17 cellular contexts compared by ENCODE assay signal in genomic region chr6:115545410-115545986, GRCh38.
DNase-seq lines count a peak whose midpoint lies in the region; ATAC-seq and TF ChIP-seq lines count a peak whose summit lies in the region.
"Had no signal": no experiment of that assay in that cellular context is flagged by ENCODE, and none has a peak within 500 bp of the region (broad histone marks: within the 10 kb centered on the region; RNA-seq: fewer than 3 reads in every experiment).

No MANE protein-coding gene starts in this region.

- no peak overlapping the region for H3K27ac ChIP-seq in gastroesophageal sphincter
- H3K27ac ChIP-seq in osteoblast (ENCODE audit: low read depth, low read length): no peak overlapping the region
- H3K27ac ChIP-seq in naive thymus-derived CD4-positive, alpha-beta T cell (ENCODE audit: low read depth, low read length): no peak overlapping the region
- H3K27ac ChIP-seq: KMS-11, ovary, SJSA1 had no signal

- H4K20me1 ChIP-seq in osteoblast (ENCODE audit: insufficient read depth, low read length): no peaks in the 10 kb centered on the region

- H3K4me1 Mint-ChIP-seq in naive thymus-derived CD4-positive, alpha-beta T cell: no peaks in the 10 kb centered on the region

- no peak for TF ChIP-seq EP300 in gastroesophageal sphincter (IDR thresholded peaks at IDR 0.05)

- TF ChIP-seq CTCF in GM12865 (IDR thresholded peaks at IDR 0.05; ENCODE audit: insufficient read depth, low read depth, low read length, missing control alignments): no peak
- no peak for TF ChIP-seq CTCF in gastroesophageal sphincter (IDR thresholded peaks at IDR 0.05)
- TF ChIP-seq CTCF in osteoblast (IDR thresholded peaks at IDR 0.05; ENCODE audit: extremely low read depth, low read depth, low read length): no peak

- peak; percentile 28 for ATAC-seq in gastroesophageal sphincter
- ATAC-seq in naive thymus-derived CD4-positive, alpha-beta T cell: no peak
- no peak for ATAC-seq in HG02938 (IDR thresholded peaks at IDR 0.05; ENCODE audit: unreplicated experiment)
- ATAC-seq: CD8-positive, alpha-beta T cell had no signal

- intact Hi-C loops in naive thymus-derived CD4-positive, alpha-beta T cell (cut with micrococcal nuclease): no loop called here

- peak; percentile 9 for DNase-seq in GM12865 (ENCODE audit: low read depth)
- DNase-seq in NCI-H748 (lab: John Stamatoyannopoulos, UW; ENCODE audit: unreplicated experiment): peak; percentile 63
- DNase-seq in osteoblast (ENCODE audit: insufficient read length, low spot score, missing footprints): peak; percentile 36
- no peak for DNase-seq in DMS 273 treated with DMSO at 0.1 percent for 48 hours (lab: John Stamatoyannopoulos, UW)
- no peak for DNase-seq in naive thymus-derived CD4-positive, alpha-beta T cell
- DNase-seq in NCI-H510A (lab: John Stamatoyannopoulos, UW): no peak
- DNase-seq: activated CD4-positive, alpha-beta T cell treated with anti-CD3 and anti-CD28 coated beads for 4 hours; activated gamma-delta T cell treated with Interleukin-2 at 50 U/mL for 16 hours; CD8-positive, alpha-beta T cell; ovary; stimulated activated CD4-positive, alpha-beta T cell treated with anti-CD3 and anti-CD28 coated beads, Interleukin-2, amount 100 ng/mL, for 24 hours; stimulated activated naive CD4-positive, alpha-beta T cell treated with Interleukin-2 at 50 U/mL for 16 hours had no signal

- no CpG with 5 or more reads among the region's 9 CpGs for WGBS in gastroesophageal sphincter (ENCODE audit: low coverage in 1 of 2), 2 donors

- POLR2A ChIA-PET in naive thymus-derived CD4-positive, alpha-beta T cell (lab: Charles Lee): no interaction called here

- H3K27me3 Mint-ChIP-seq in naive thymus-derived CD4-positive, alpha-beta T cell: no peaks in the 10 kb centered on the region

- H3K27ac Mint-ChIP-seq in naive thymus-derived CD4-positive, alpha-beta T cell: no peak overlapping the region
- H3K27ac Mint-ChIP-seq: CD8-positive, alpha-beta T cell had no signal

- H3K4me1 ChIP-seq in gastroesophageal sphincter (no peaks in the 10 kb centered on the region), osteoblast (ENCODE audit: insufficient read depth, low read length) (no peaks in the 10 kb centered on the region)
- H3K4me1 ChIP-seq in naive thymus-derived CD4-positive, alpha-beta T cell (ENCODE audit: control insufficient read depth in 2 of 2, insufficient read depth in 2 of 2, low read length in 2 of 2): no peaks in the 10 kb centered on the region
- H3K4me1 ChIP-seq: HAP-1, SJSA1 had no signal

- H3K27me3 ChIP-seq in gastroesophageal sphincter (no peaks in the 10 kb centered on the region), osteoblast (ENCODE audit: insufficient read depth, low read length) (no peaks in the 10 kb centered on the region)
- no peaks in the 10 kb centered on the region for H3K27me3 ChIP-seq in naive thymus-derived CD4-positive, alpha-beta T cell (ENCODE audit: control insufficient read depth in 2 of 2, insufficient read depth in 2 of 2, low read length in 2 of 2)
- H3K27me3 ChIP-seq: ovary, SJSA1 had no signal

- TF ChIP-seq POLR2A in gastroesophageal sphincter (IDR thresholded peaks at IDR 0.05): no peak

- H2AFZ ChIP-seq in osteoblast (ENCODE audit: low read length): no peak overlapping the region

- H3K36me3 ChIP-seq in gastroesophageal sphincter (no peaks in the 10 kb centered on the region), osteoblast (ENCODE audit: insufficient read depth, low read length) (no peaks in the 10 kb centered on the region)
- no peaks in the 10 kb centered on the region for H3K36me3 ChIP-seq in naive thymus-derived CD4-positive, alpha-beta T cell (ENCODE audit: control insufficient read depth in 2 of 3, insufficient read depth in 3 of 3, low read length in 3 of 3)
- H3K36me3 ChIP-seq: HAP-1, ovary, SJSA1 had no signal

- H3K9me3 Mint-ChIP-seq in naive thymus-derived CD4-positive, alpha-beta T cell: peaks cover 0 to 16% (median 4%) of the 10 kb centered on the region in 11 donors

- H3K79me2 ChIP-seq in osteoblast (ENCODE audit: insufficient read depth, low read length): no peaks in the 10 kb centered on the region

- H3K4me2 ChIP-seq in osteoblast (ENCODE audit: insufficient read depth, low read length): no peak overlapping the region
- H3K4me2 ChIP-seq: KMS-11 had no signal

- H3K4me3 ChIP-seq in GM12865 (ENCODE audit: low read depth, low read length) (no peak overlapping the region), gastroesophageal sphincter (no peak overlapping the region), osteoblast (ENCODE audit: insufficient read depth, low read length) (no peak overlapping the region)
- no peak overlapping the region for H3K4me3 ChIP-seq in naive thymus-derived CD4-positive, alpha-beta T cell (ENCODE audit: low read length)
- H3K4me3 ChIP-seq: HAP-1, ovary, SJSA1 had no signal

- H3K9me3 ChIP-seq in gastroesophageal sphincter (peaks cover 0 to 8% (median 0%) of the 10 kb centered on the region in 3 donors), osteoblast (ENCODE audit: low read depth, low read length) (no peaks in the 10 kb centered on the region)
- H3K9me3 ChIP-seq in naive thymus-derived CD4-positive, alpha-beta T cell (ENCODE audit: control insufficient read depth in 2 of 3, low read length in 3 of 3): no peaks in the 10 kb centered on the region
- H3K9me3 ChIP-seq: HAP-1, ovary, SJSA1 had no signal

- H3K4me3 Mint-ChIP-seq in naive thymus-derived CD4-positive, alpha-beta T cell: no peak overlapping the region
- H3K4me3 Mint-ChIP-seq: CD8-positive, alpha-beta T cell had no signal

- no peaks in the 10 kb centered on the region for H3K36me3 Mint-ChIP-seq in naive thymus-derived CD4-positive, alpha-beta T cell
- H3K36me3 Mint-ChIP-seq: CD8-positive, alpha-beta T cell had no signal

- CTCF ChIA-PET in naive thymus-derived CD4-positive, alpha-beta T cell (lab: Charles Lee): no interaction called here

Comparison
In these comparisons a context has a peak if more than half of its experiments do, and no peak if none do; other contexts are left out.
1. DNase-seq: peak in GM12865 (single experiment), NCI-H748 (single experiment) and osteoblast (single experiment); none in DMS 273 treated with DMSO at 0.1 percent for 48 hours (single experiment), naive thymus-derived CD4-positive, alpha-beta T cell (0 of 9) and NCI-H510A (single experiment).